Comparison of ENCODE assay signal across 23 cellular contexts in genomic region chr3:119817071-119817470, GRCh38.
"Had no signal": no experiment of that assay in that cellular context is flagged by ENCODE, and none has a peak within 500 bp of the region (broad histone marks: within the 10 kb centered on the region; RNA-seq: fewer than 3 reads in every experiment).

No MANE protein-coding gene starts in this region.

- H3K9me3 ChIP-seq: esophagus muscularis mucosa, gastrocnemius medialis, ovary, prostate gland, tibial artery had no signal

- H3K27me3 ChIP-seq: cardiac muscle cell, gastrocnemius medialis, ovary had no signal

- H3K27ac Mint-ChIP-seq: activated CD4-positive, alpha-beta memory T cell treated with anti-CD3 and anti-CD28 coated beads for 36 hours; activated naive CD8-positive, alpha-beta T cell treated with anti-CD3 and anti-CD28 coated beads for 36 hours; mesothelial cell of epicardium; natural killer cell; stimulated activated naive CD8-positive, alpha-beta T cell treated with anti-CD3 and anti-CD28 coated beads, Interleukin-15, amount 100 ng/mL, for 72 hours; T-helper 17 cell had no signal

- H3K27ac ChIP-seq: cardiac muscle cell, esophagus muscularis mucosa, gastrocnemius medialis, ovary, prostate gland, skin epidermis, tibial artery had no signal

- H3K4me1 ChIP-seq: esophagus muscularis mucosa, gastrocnemius medialis, prostate gland, tibial artery had no signal

- H3K9me3 Mint-ChIP-seq: activated CD4-positive, alpha-beta memory T cell treated with anti-CD3 and anti-CD28 coated beads for 36 hours; activated naive CD8-positive, alpha-beta T cell treated with anti-CD3 and anti-CD28 coated beads for 36 hours; mesothelial cell of epicardium; natural killer cell; stimulated activated effector memory CD8-positive, alpha-beta T cell treated with anti-CD3 and anti-CD28 coated beads, Interleukin-12 subunit alpha, Interleukin-12 subunit beta, amount 100 ng/mL, for 72 hours; stimulated activated naive CD8-positive, alpha-beta T cell treated with anti-CD3 and anti-CD28 coated beads, Interleukin-15, amount 100 ng/mL, for 72 hours had no signal

- ATAC-seq: gastrocnemius medialis; natural killer cell; stimulated activated effector memory CD8-positive, alpha-beta T cell treated with anti-CD3 and anti-CD28 coated beads, Interleukin-12 subunit alpha, Interleukin-12 subunit beta, amount 100 ng/mL, for 72 hours; stimulated activated naive CD8-positive, alpha-beta T cell treated with anti-CD3 and anti-CD28 coated beads, Interleukin-15, amount 100 ng/mL, for 72 hours; T-helper 17 cell had no signal

- H3K36me3 Mint-ChIP-seq: activated CD4-positive, alpha-beta memory T cell treated with anti-CD3 and anti-CD28 coated beads for 36 hours; activated naive CD8-positive, alpha-beta T cell treated with anti-CD3 and anti-CD28 coated beads for 36 hours; mesothelial cell of epicardium; natural killer cell; stimulated activated effector memory CD8-positive, alpha-beta T cell treated with anti-CD3 and anti-CD28 coated beads, Interleukin-12 subunit alpha, Interleukin-12 subunit beta, amount 100 ng/mL, for 72 hours had no signal

- H3K4me3 ChIP-seq: cardiac muscle cell, esophagus muscularis mucosa, gastrocnemius medialis, lung, ovary, prostate gland, skin epidermis, tibial artery had no signal

- H3K4me1 Mint-ChIP-seq: activated naive CD8-positive, alpha-beta T cell treated with anti-CD3 and anti-CD28 coated beads for 36 hours; stimulated activated effector memory CD8-positive, alpha-beta T cell treated with anti-CD3 and anti-CD28 coated beads, Interleukin-12 subunit alpha, Interleukin-12 subunit beta, amount 100 ng/mL, for 72 hours; stimulated activated naive CD8-positive, alpha-beta T cell treated with anti-CD3 and anti-CD28 coated beads, Interleukin-15, amount 100 ng/mL, for 72 hours had no signal

- DNase-seq: activated CD4-positive, alpha-beta memory T cell treated with anti-CD3 and anti-CD28 coated beads for 36 hours; activated CD4-positive, alpha-beta T cell treated with anti-CD3 and anti-CD28 coated beads for 4 hours; activated CD4-positive, CD25-positive, alpha-beta regulatory T cell; activated naive CD4-positive, alpha-beta T cell treated with Interleukin-2 at 50 U/mL for 16 hours; activated naive CD8-positive, alpha-beta T cell treated with anti-CD3 and anti-CD28 coated beads for 36 hours; activated T-cell treated with anti-CD3 and anti-CD28 coated beads, Interleukin-2, amount 50 U/mL, for 48 hours; amniotic stem cell; effector memory CD4-positive, alpha-beta T cell; gastrocnemius medialis; natural killer cell; ovary; stimulated activated CD4-positive, alpha-beta T cell treated with anti-CD3 and anti-CD28 coated beads, Interleukin-1b, Interleukin-23, amount 100 ng/mL, for 48 hours; stimulated activated naive CD8-positive, alpha-beta T cell treated with anti-CD3 and anti-CD28 coated beads, Interleukin-15, amount 100 ng/mL, for 72 hours; SW 1271; T-helper 17 cell had no signal

- H3K4me3 Mint-ChIP-seq: activated CD4-positive, alpha-beta memory T cell treated with anti-CD3 and anti-CD28 coated beads for 36 hours; activated naive CD8-positive, alpha-beta T cell treated with anti-CD3 and anti-CD28 coated beads for 36 hours; mesothelial cell of epicardium; natural killer cell; stimulated activated effector memory CD8-positive, alpha-beta T cell treated with anti-CD3 and anti-CD28 coated beads, Interleukin-12 subunit alpha, Interleukin-12 subunit beta, amount 100 ng/mL, for 72 hours; stimulated activated naive CD8-positive, alpha-beta T cell treated with anti-CD3 and anti-CD28 coated beads, Interleukin-15, amount 100 ng/mL, for 72 hours had no signal

- H3K27me3 Mint-ChIP-seq: activated CD4-positive, alpha-beta memory T cell treated with anti-CD3 and anti-CD28 coated beads for 36 hours; activated naive CD8-positive, alpha-beta T cell treated with anti-CD3 and anti-CD28 coated beads for 36 hours; T-helper 17 cell had no signal

- H3K36me3 ChIP-seq: cardiac muscle cell, esophagus muscularis mucosa, gastrocnemius medialis, ovary, prostate gland, tibial artery had no signal
